Comparison of ENCODE assay signal across 23 cellular contexts in the genomic region with DNA sequence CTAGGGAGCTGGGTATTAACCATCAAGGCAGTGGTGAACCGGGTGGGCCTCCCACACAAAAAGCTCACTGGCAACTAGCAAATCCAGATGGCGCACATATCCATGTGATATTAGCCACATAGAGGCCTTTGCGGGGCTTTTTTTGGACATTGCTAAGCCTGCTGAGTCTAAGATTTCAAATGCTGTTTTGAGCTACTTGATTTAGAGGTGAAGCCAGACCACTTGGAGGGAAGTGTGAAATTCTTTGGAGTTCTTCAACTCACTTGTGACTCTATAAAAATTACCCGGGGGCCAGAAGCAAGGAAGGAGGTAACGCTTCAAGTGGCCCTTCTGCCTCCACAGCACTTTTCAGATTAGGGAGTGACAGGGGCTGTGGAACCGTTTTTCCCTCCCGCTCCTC.
"Had no signal": no experiment of that assay in that cellular context is flagged by ENCODE, and none has a peak within 500 bp of the region (broad histone marks: within the 10 kb centered on the region; RNA-seq: fewer than 3 reads in every experiment).

No MANE protein-coding gene starts in this region.

- H3K4me3 ChIP-seq: adrenal gland, ascending aorta, heart right ventricle, pancreas, skin epidermis, tibial nerve had no signal

- H3K27me3 ChIP-seq: adrenal gland, ascending aorta, brain microvascular endothelial cell, heart right ventricle, neutrophil, pancreas, tibial nerve had no signal

- H3K36me3 ChIP-seq: adrenal gland, ascending aorta, brain microvascular endothelial cell, heart right ventricle, neutrophil, pancreas, tibial nerve, WERI-Rb-1 had no signal

- ATAC-seq: activated CD8-positive, alpha-beta T cell treated with anti-CD3 and anti-CD28 coated beads, Interleukin-2, amount 10 ng/mL, durations not matched to agents 7 days and 5 days; heart right ventricle; left lobe of liver; natural killer cell treated with Interleukin-12 subunit alpha and Interleukin-12 subunit beta and Interleukin-15 and Interleukin-18, amount 100 ng/mL, for 72 hours; pancreas; right cardiac atrium; T-helper 17 cell had no signal

- H3K4me1 ChIP-seq: adrenal gland, ascending aorta, heart right ventricle, pancreas, tibial nerve had no signal

- H3K27ac ChIP-seq: adrenal gland, ascending aorta, brain microvascular endothelial cell, heart right ventricle, neutrophil, pancreas, skin epidermis, tibial nerve, WERI-Rb-1 had no signal

- H3K9me3 ChIP-seq: adrenal gland, ascending aorta, heart right ventricle, neutrophil, pancreas, tibial nerve had no signal

- DNase-seq: activated CD4-positive, alpha-beta T cell treated with anti-CD3 and anti-CD28 coated beads, Interleukin-2, amount 10 ng/mL, durations not matched to agents 7 days and 5 days; activated CD4-positive, CD25-positive, alpha-beta regulatory T cell treated with anti-CD3 and anti-CD28 coated beads, Interleukin-2, amount 50 U/mL, for 72 hours; activated CD8-positive, alpha-beta T cell treated with anti-CD3 and anti-CD28 coated beads, Interleukin-2, amount 10 ng/mL, durations not matched to agents 7 days and 5 days; activated gamma-delta T cell treated with Interleukin-2 at 50 U/mL for 16 hours; activated T-cell treated with anti-CD3 and anti-CD28 coated beads, Interleukin-2, amount 50 U/mL, for 1 hour; adrenal gland; brain microvascular endothelial cell; caudate nucleus; effector CD4-positive, alpha-beta T cell; heart right ventricle; mammary epithelial cell; midbrain; pancreas; right cardiac atrium; stimulated activated CD4-positive, alpha-beta T cell treated with anti-CD3 and anti-CD28 coated beads, Interleukin-1b, Interleukin-23, amount 100 ng/mL, for 48 hours; T-helper 17 cell had no signal
